In the genomic region with DNA sequence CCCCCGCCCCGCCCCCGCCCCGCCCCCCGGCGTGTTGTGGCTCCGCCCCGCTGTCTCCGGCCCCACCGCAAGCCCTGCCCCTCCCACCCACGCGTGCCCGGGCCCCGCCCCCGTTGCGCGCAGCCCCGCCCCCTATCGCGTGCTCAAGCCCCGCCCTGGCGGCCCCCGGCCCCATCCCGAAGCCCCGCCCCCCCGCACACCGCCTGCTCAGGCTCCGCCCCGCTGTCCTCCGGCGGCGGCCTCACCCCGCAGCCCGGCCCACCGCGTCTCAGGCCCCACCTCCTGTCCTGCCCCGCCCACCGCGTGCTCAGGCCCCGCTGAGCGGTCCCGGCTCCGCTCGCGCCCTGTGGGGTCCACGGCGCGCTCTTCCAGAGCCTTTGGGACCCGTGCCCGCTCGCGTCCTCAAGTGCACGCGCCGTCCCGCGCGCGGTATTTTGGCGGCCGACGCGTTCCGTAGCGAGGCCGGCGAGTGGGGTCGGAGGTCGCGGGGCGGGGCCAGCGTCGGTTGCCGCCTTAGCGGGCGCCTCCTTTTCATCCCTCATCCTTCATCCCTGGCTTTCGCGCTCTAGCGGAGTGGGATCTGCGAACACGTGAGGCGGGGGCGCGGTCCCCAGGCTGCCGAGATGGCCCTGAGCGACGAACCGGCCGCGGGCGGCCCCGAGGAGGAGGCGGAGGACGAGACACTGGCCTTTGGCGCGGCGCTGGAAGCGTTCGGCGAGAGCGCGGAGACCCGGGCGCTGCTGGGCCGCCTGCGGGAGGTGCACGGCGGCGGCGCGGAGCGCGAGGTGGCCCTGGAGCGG, we compare ENCODE assay signal across 1 cellular context.
TF ChIP-seq lines count a peak whose summit lies in the region.

A gene (plus strand): TSS at position 495 of the 800 bp plus-strand sequence. CDS start 129 bp downstream, at position 624.

TF ChIP-seq in HepG2, 621 proteins besides CTCF, POLR2A, EP300 and RAD21 (continued from another document and continues in another):
- TF ChIP-seq, protein P1, sequence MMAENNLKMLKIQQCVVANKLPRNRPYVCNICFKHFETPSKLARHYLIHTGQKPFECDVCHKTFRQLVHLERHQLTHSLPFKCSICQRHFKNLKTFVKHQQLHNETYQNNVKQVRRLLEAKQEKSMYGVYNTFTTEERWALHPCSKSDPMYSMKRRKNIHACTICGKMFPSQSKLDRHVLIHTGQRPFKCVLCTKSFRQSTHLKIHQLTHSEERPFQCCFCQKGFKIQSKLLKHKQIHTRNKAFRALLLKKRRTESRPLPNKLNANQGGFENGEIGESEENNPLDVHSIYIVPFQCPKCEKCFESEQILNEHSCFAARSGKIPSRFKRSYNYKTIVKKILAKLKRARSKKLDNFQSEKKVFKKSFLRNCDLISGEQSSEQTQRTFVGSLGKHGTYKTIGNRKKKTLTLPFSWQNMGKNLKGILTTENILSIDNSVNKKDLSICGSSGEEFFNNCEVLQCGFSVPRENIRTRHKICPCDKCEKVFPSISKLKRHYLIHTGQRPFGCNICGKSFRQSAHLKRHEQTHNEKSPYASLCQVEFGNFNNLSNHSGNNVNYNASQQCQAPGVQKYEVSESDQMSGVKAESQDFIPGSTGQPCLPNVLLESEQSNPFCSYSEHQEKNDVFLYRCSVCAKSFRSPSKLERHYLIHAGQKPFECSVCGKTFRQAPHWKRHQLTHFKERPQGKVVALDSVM (CRISPR knock-in tag; IDR thresholded peaks at IDR 0.05), result peak; percentile 84
- TF ChIP-seq ZNF253 (CRISPR knock-in tag; IDR thresholded peaks at IDR 0.05; ENCODE audit: borderline replicate concordance), result 0 out of 2 replicates have a peak, but pooled peaks have one; percentile 66
- peak; percentile 73 for TF ChIP-seq YY1 (IDR thresholded peaks at IDR 0.05; ENCODE audit: insufficient read depth, insufficient replicate concordance, low read depth, low read length)
- TF ChIP-seq SATB2 (CRISPR knock-in tag; IDR thresholded peaks at IDR 0.05), result 0 out of 2 replicates have a peak, but pooled peaks have one; percentile 55
- 0 out of 2 replicates have a peak, but pooled peaks have one; percentile 50 for TF ChIP-seq ZFAT (CRISPR knock-in tag; conservative IDR thresholded peaks at IDR 0.05)
- TF ChIP-seq RCOR2 (CRISPR knock-in tag; IDR thresholded peaks at IDR 0.05), result peak; percentile 72; the same call in 1 of the 2 replicates
- peak; percentile 87 to 93 for TF ChIP-seq NR2F1 (CRISPR knock-in tag; IDR thresholded peaks at IDR 0.05)
- no peak; the same call in 1 of the 2 replicates for TF ChIP-seq TP53 (CRISPR knock-in tag; conservative IDR thresholded peaks at IDR 0.05)
- TF ChIP-seq, protein P2, sequence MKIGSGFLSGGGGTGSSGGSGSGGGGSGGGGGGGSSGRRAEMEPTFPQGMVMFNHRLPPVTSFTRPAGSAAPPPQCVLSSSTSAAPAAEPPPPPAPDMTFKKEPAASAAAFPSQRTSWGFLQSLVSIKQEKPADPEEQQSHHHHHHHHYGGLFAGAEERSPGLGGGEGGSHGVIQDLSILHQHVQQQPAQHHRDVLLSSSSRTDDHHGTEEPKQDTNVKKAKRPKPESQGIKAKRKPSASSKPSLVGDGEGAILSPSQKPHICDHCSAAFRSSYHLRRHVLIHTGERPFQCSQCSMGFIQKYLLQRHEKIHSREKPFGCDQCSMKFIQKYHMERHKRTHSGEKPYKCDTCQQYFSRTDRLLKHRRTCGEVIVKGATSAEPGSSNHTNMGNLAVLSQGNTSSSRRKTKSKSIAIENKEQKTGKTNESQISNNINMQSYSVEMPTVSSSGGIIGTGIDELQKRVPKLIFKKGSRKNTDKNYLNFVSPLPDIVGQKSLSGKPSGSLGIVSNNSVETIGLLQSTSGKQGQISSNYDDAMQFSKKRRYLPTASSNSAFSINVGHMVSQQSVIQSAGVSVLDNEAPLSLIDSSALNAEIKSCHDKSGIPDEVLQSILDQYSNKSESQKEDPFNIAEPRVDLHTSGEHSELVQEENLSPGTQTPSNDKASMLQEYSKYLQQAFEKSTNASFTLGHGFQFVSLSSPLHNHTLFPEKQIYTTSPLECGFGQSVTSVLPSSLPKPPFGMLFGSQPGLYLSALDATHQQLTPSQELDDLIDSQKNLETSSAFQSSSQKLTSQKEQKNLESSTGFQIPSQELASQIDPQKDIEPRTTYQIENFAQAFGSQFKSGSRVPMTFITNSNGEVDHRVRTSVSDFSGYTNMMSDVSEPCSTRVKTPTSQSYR (CRISPR knock-in tag; IDR thresholded peaks at IDR 0.05; ENCODE audit: borderline replicate concordance), result peak; percentile 55; the same call in 1 of the 2 replicates
- peak; percentile 98 for TF ChIP-seq ZNF430 (CRISPR knock-in tag; IDR thresholded peaks at IDR 0.05)
- no peak for TF ChIP-seq SYNCRIP (IDR thresholded peaks at IDR 0.05; ENCODE audit: insufficient read depth, low read depth, low read length)
- TF ChIP-seq ZNF225 (CRISPR knock-in tag; IDR thresholded peaks at IDR 0.05), result peak; percentile 88; the same call in 1 of the 2 replicates
- TF ChIP-seq ZNF772 (CRISPR knock-in tag; IDR thresholded peaks at IDR 0.05), result peak; percentile 98
- peak; percentile 91 for TF ChIP-seq ARHGAP35 (CRISPR knock-in tag; IDR thresholded peaks at IDR 0.05; ENCODE audit: borderline replicate concordance)
- TF ChIP-seq SAFB2 (CRISPR knock-in tag; IDR thresholded peaks at IDR 0.05; ENCODE audit: borderline replicate concordance, low read depth), result peak; percentile 38; the same call in 1 of the 2 replicates
- no peak; the same call in 1 of the 2 replicates for TF ChIP-seq ZNF558 (CRISPR knock-in tag; IDR thresholded peaks at IDR 0.05; ENCODE audit: borderline replicate concordance)
- TF ChIP-seq, protein P3, sequence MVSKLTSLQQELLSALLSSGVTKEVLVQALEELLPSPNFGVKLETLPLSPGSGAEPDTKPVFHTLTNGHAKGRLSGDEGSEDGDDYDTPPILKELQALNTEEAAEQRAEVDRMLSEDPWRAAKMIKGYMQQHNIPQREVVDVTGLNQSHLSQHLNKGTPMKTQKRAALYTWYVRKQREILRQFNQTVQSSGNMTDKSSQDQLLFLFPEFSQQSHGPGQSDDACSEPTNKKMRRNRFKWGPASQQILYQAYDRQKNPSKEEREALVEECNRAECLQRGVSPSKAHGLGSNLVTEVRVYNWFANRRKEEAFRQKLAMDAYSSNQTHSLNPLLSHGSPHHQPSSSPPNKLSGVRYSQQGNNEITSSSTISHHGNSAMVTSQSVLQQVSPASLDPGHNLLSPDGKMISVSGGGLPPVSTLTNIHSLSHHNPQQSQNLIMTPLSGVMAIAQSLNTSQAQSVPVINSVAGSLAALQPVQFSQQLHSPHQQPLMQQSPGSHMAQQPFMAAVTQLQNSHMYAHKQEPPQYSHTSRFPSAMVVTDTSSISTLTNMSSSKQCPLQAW (CRISPR knock-in tag; IDR thresholded peaks at IDR 0.05), result peak; percentile 90
- peak; percentile 87; the same call in 1 of the 2 replicates for TF ChIP-seq ZIK1 (CRISPR knock-in tag; IDR thresholded peaks at IDR 0.05; ENCODE audit: borderline replicate concordance, low read depth)
- TF ChIP-seq ZNF251 (CRISPR knock-in tag; IDR thresholded peaks at IDR 0.05), result 0 out of 2 replicates have a peak, but pooled peaks have one; percentile 79
- peak; percentile 94 for TF ChIP-seq ZNF780A (CRISPR knock-in tag; IDR thresholded peaks at IDR 0.05)
- no peak for TF ChIP-seq ELF4 (CRISPR knock-in tag; IDR thresholded peaks at IDR 0.05; ENCODE audit: borderline replicate concordance)
- no peak for TF ChIP-seq ZFP62 (CRISPR knock-in tag; IDR thresholded peaks at IDR 0.05)
- TF ChIP-seq HNF4A (CRISPR knock-in tag; IDR thresholded peaks at IDR 0.05), result peak; percentile 65
- no peak for TF ChIP-seq ZC3H4 (CRISPR knock-in tag; IDR thresholded peaks at IDR 0.05; ENCODE audit: borderline replicate concordance)
- TF ChIP-seq, protein P4, sequence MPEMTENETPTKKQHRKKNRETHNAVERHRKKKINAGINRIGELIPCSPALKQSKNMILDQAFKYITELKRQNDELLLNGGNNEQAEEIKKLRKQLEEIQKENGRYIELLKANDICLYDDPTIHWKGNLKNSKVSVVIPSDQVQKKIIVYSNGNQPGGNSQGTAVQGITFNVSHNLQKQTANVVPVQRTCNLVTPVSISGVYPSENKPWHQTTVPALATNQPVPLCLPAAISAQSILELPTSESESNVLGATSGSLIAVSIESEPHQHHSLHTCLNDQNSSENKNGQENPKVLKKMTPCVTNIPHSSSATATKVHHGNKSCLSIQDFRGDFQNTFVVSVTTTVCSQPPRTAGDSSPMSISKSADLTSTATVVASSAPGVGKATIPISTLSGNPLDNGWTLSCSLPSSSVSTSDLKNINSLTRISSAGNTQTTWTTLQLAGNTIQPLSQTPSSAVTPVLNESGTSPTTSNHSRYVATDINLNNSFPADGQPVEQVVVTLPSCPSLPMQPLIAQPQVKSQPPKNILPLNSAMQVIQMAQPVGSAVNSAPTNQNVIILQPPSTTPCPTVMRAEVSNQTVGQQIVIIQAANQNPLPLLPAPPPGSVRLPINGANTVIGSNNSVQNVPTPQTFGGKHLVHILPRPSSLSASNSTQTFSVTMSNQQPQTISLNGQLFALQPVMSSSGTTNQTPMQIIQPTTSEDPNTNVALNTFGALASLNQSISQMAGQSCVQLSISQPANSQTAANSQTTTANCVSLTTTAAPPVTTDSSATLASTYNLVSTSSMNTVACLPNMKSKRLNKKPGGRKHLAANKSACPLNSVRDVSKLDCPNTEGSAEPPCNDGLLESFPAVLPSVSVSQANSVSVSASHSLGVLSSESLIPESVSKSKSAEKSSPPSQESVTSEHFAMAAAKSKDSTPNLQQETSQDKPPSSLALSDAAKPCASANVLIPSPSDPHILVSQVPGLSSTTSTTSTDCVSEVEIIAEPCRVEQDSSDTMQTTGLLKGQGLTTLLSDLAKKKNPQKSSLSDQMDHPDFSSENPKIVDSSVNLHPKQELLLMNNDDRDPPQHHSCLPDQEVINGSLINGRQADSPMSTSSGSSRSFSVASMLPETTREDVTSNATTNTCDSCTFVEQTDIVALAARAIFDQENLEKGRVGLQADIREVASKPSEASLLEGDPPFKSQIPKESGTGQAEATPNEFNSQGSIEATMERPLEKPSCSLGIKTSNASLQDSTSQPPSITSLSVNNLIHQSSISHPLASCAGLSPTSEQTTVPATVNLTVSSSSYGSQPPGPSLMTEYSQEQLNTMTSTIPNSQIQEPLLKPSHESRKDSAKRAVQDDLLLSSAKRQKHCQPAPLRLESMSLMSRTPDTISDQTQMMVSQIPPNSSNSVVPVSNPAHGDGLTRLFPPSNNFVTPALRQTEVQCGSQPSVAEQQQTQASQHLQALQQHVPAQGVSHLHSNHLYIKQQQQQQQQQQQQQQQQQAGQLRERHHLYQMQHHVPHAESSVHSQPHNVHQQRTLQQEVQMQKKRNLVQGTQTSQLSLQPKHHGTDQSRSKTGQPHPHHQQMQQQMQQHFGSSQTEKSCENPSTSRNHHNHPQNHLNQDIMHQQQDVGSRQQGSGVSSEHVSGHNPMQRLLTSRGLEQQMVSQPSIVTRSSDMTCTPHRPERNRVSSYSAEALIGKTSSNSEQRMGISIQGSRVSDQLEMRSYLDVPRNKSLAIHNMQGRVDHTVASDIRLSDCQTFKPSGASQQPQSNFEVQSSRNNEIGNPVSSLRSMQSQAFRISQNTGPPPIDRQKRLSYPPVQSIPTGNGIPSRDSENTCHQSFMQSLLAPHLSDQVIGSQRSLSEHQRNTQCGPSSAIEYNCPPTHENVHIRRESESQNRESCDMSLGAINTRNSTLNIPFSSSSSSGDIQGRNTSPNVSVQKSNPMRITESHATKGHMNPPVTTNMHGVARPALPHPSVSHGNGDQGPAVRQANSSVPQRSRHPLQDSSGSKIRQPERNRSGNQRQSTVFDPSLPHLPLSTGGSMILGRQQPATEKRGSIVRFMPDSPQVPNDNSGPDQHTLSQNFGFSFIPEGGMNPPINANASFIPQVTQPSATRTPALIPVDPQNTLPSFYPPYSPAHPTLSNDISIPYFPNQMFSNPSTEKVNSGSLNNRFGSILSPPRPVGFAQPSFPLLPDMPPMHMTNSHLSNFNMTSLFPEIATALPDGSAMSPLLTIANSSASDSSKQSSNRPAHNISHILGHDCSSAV (CRISPR knock-in tag; IDR thresholded peaks at IDR 0.05; ENCODE audit: borderline replicate concordance), result peak; percentile 74; the same call in 1 of the 2 replicates
- TF ChIP-seq HOXA7 (CRISPR knock-in tag; IDR thresholded peaks at IDR 0.05), result peak; percentile 92
- no peak for TF ChIP-seq ZNF530 (CRISPR knock-in tag; IDR thresholded peaks at IDR 0.05; ENCODE audit: low read depth)
- TF ChIP-seq, protein P5, sequence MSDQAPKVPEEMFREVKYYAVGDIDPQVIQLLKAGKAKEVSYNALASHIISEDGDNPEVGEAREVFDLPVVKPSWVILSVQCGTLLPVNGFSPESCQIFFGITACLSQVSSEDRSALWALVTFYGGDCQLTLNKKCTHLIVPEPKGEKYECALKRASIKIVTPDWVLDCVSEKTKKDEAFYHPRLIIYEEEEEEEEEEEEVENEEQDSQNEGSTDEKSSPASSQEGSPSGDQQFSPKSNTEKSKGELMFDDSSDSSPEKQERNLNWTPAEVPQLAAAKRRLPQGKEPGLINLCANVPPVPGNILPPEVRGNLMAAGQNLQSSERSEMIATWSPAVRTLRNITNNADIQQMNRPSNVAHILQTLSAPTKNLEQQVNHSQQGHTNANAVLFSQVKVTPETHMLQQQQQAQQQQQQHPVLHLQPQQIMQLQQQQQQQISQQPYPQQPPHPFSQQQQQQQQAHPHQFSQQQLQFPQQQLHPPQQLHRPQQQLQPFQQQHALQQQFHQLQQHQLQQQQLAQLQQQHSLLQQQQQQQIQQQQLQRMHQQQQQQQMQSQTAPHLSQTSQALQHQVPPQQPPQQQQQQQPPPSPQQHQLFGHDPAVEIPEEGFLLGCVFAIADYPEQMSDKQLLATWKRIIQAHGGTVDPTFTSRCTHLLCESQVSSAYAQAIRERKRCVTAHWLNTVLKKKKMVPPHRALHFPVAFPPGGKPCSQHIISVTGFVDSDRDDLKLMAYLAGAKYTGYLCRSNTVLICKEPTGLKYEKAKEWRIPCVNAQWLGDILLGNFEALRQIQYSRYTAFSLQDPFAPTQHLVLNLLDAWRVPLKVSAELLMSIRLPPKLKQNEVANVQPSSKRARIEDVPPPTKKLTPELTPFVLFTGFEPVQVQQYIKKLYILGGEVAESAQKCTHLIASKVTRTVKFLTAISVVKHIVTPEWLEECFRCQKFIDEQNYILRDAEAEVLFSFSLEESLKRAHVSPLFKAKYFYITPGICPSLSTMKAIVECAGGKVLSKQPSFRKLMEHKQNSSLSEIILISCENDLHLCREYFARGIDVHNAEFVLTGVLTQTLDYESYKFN (CRISPR knock-in tag; conservative IDR thresholded peaks at IDR 0.05), result peak; percentile 74
- no peak for TF ChIP-seq ZNF207 (IDR thresholded peaks at IDR 0.05; ENCODE audit: borderline replicate concordance)
- no peak for TF ChIP-seq HNRNPL (IDR thresholded peaks at IDR 0.05; ENCODE audit: low read depth, low read length)
- TF ChIP-seq THAP11 (CRISPR knock-in tag; IDR thresholded peaks at IDR 0.05), result peak; percentile 93
- TF ChIP-seq KMT2B (CRISPR knock-in tag; IDR thresholded peaks at IDR 0.05), result peak; percentile 93
- no peak for TF ChIP-seq HNRNPH1 (optimal IDR thresholded peaks at IDR 0.05; ENCODE audit: low read depth, low read length)
- TF ChIP-seq DR1 (CRISPR knock-in tag; IDR thresholded peaks at IDR 0.05), result peak; percentile 73; the same call in 1 of the 2 replicates
- no peak for TF ChIP-seq LCORL (IDR thresholded peaks at IDR 0.05)
- peak; percentile 94 for TF ChIP-seq LCORL (CRISPR knock-in tag; IDR thresholded peaks at IDR 0.05)
- TF ChIP-seq, protein P6, sequence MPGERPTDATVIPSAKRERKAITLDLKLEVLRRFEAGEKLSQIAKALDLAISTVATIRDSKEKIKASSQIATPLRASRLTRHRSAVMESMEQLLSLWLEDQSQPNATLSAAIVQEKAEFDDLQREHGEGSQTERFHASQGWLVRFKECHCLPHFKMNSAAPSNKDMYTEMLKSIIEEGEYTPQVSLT (CRISPR knock-in tag; IDR thresholded peaks at IDR 0.05; ENCODE audit: borderline replicate concordance, low read depth), result no peak; the same call in 1 of the 2 replicates
- peak; percentile 94 for TF ChIP-seq ZFX (CRISPR knock-in tag; IDR thresholded peaks at IDR 0.05; ENCODE audit: low read depth)
- peak; percentile 62 for TF ChIP-seq SP2 (CRISPR knock-in tag; IDR thresholded peaks at IDR 0.05)
- TF ChIP-seq ZNF33A (CRISPR knock-in tag; IDR thresholded peaks at IDR 0.05; ENCODE audit: borderline replicate concordance), result no peak
- peak; percentile 100 for TF ChIP-seq KDM2A (CRISPR knock-in tag; IDR thresholded peaks at IDR 0.05; ENCODE audit: borderline replicate concordance, low read depth)
